Comparison of ENCODE assay signal across 26 cellular contexts in the genomic region with DNA sequence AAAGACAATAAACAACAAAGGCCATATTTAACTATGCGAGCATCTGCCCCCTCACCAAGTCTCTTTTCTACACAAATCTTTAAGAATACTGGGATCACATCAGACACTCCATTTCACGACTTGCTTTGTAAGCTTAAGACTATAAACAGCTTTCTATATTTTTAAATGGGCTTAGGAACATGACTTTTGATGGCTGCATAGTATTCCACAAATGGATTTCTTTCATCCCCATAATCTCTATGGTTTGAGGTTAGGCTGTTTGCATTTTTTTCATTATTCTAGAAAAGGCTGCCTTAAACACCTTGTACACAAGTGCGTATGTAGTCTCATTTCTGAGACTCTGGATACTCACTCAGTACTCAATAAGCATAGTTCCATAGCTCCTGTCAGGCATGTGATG.
"Had no signal": no experiment of that assay in that cellular context is flagged by ENCODE, and none has a peak within 500 bp of the region (broad histone marks: within the 10 kb centered on the region; RNA-seq: fewer than 3 reads in every experiment).

No MANE protein-coding gene starts in this region.

- H3K36me3 ChIP-seq: colonic mucosa had no signal

- H3K9me3 ChIP-seq: colonic mucosa, esophagus muscularis mucosa, esophagus squamous epithelium, gastrocnemius medialis, gastroesophageal sphincter, heart left ventricle, heart right ventricle had no signal

- H3K27me3 ChIP-seq: colonic mucosa, dorsolateral prefrontal cortex, esophagus muscularis mucosa, esophagus squamous epithelium, foreskin keratinocyte, gastrocnemius medialis, gastroesophageal sphincter, heart left ventricle, heart right ventricle, hepatocyte had no signal

- FAIRE-seq: endometrium, endothelial cell of umbilical vein, frontal cortex had no signal

- ATAC-seq: effector memory CD8-positive, alpha-beta T cell; esophagus mucosa; foreskin keratinocyte; gastrocnemius medialis; gastroesophageal sphincter; heart left ventricle; heart right ventricle had no signal

- H3K4me3 ChIP-seq: colonic mucosa, coronary artery, dorsolateral prefrontal cortex, esophagus muscularis mucosa, esophagus squamous epithelium, gastrocnemius medialis, gastroesophageal sphincter, heart left ventricle, heart right ventricle, hepatocyte had no signal

- H2AFZ ChIP-seq: hepatocyte had no signal

- H3K4me1 ChIP-seq: colonic mucosa had no signal

- DNase-seq: colonic mucosa; cortex of kidney; dermis blood vessel endothelial cell; dorsolateral prefrontal cortex; effector CD4-positive, alpha-beta T cell; effector CD8-positive, alpha-beta T cell; effector memory CD4-positive, alpha-beta T cell; effector memory CD8-positive, alpha-beta T cell; endodermal cell; erythroblast; esophagus squamous epithelium; foreskin fibroblast; foreskin keratinocyte; foreskin melanocyte; gastrocnemius medialis; heart left ventricle; heart right ventricle had no signal

- H3K4me2 ChIP-seq: hepatocyte had no signal

- H3K27ac ChIP-seq: colonic mucosa, coronary artery, dorsolateral prefrontal cortex, epithelial cell of prostate, esophagus muscularis mucosa, esophagus squamous epithelium, foreskin keratinocyte, gastrocnemius medialis, gastroesophageal sphincter, heart left ventricle, heart right ventricle, hepatocyte had no signal
